1 cellular context compared by ENCODE assay signal in the genomic region with DNA sequence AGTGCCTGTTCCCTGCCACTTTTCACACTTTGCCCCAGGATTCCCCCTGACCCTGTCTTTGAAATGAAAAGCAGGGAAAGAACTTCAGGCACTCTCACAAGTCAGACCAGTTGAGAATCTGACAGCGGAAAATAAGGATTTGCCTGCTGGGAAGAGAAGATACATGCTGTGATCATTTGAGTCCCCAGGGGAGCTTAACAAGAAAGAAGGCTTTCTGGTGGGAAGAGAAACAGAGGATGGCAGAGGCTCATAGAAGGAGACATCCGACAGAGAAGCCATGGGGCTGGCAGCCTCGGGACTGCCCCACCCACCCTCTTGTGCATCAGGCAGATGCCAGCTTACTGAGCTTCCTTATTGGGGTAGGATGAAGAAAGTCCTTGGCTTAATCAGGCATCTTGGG.
TF ChIP-seq lines count a peak whose summit lies in the region.

No MANE protein-coding gene starts in this region.

TF ChIP-seq in GM23338, 12 proteins besides CTCF, POLR2A, EP300 and RAD21 (continued from another document):
- TF ChIP-seq, protein P1, sequence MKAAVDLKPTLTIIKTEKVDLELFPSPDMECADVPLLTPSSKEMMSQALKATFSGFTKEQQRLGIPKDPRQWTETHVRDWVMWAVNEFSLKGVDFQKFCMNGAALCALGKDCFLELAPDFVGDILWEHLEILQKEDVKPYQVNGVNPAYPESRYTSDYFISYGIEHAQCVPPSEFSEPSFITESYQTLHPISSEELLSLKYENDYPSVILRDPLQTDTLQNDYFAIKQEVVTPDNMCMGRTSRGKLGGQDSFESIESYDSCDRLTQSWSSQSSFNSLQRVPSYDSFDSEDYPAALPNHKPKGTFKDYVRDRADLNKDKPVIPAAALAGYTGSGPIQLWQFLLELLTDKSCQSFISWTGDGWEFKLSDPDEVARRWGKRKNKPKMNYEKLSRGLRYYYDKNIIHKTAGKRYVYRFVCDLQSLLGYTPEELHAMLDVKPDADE (IDR thresholded peaks at IDR 0.05) = no peak
- no peak for TF ChIP-seq NANOG (IDR thresholded peaks at IDR 0.05; ENCODE audit: borderline replicate concordance)
- no peak for TF ChIP-seq ZNF114 (CRISPR knock-in tag; IDR thresholded peaks at IDR 0.05)
- TF ChIP-seq ZNF331 (CRISPR knock-in tag; IDR thresholded peaks at IDR 0.05; ENCODE audit: low read depth) = no peak
- TF ChIP-seq, protein P2, sequence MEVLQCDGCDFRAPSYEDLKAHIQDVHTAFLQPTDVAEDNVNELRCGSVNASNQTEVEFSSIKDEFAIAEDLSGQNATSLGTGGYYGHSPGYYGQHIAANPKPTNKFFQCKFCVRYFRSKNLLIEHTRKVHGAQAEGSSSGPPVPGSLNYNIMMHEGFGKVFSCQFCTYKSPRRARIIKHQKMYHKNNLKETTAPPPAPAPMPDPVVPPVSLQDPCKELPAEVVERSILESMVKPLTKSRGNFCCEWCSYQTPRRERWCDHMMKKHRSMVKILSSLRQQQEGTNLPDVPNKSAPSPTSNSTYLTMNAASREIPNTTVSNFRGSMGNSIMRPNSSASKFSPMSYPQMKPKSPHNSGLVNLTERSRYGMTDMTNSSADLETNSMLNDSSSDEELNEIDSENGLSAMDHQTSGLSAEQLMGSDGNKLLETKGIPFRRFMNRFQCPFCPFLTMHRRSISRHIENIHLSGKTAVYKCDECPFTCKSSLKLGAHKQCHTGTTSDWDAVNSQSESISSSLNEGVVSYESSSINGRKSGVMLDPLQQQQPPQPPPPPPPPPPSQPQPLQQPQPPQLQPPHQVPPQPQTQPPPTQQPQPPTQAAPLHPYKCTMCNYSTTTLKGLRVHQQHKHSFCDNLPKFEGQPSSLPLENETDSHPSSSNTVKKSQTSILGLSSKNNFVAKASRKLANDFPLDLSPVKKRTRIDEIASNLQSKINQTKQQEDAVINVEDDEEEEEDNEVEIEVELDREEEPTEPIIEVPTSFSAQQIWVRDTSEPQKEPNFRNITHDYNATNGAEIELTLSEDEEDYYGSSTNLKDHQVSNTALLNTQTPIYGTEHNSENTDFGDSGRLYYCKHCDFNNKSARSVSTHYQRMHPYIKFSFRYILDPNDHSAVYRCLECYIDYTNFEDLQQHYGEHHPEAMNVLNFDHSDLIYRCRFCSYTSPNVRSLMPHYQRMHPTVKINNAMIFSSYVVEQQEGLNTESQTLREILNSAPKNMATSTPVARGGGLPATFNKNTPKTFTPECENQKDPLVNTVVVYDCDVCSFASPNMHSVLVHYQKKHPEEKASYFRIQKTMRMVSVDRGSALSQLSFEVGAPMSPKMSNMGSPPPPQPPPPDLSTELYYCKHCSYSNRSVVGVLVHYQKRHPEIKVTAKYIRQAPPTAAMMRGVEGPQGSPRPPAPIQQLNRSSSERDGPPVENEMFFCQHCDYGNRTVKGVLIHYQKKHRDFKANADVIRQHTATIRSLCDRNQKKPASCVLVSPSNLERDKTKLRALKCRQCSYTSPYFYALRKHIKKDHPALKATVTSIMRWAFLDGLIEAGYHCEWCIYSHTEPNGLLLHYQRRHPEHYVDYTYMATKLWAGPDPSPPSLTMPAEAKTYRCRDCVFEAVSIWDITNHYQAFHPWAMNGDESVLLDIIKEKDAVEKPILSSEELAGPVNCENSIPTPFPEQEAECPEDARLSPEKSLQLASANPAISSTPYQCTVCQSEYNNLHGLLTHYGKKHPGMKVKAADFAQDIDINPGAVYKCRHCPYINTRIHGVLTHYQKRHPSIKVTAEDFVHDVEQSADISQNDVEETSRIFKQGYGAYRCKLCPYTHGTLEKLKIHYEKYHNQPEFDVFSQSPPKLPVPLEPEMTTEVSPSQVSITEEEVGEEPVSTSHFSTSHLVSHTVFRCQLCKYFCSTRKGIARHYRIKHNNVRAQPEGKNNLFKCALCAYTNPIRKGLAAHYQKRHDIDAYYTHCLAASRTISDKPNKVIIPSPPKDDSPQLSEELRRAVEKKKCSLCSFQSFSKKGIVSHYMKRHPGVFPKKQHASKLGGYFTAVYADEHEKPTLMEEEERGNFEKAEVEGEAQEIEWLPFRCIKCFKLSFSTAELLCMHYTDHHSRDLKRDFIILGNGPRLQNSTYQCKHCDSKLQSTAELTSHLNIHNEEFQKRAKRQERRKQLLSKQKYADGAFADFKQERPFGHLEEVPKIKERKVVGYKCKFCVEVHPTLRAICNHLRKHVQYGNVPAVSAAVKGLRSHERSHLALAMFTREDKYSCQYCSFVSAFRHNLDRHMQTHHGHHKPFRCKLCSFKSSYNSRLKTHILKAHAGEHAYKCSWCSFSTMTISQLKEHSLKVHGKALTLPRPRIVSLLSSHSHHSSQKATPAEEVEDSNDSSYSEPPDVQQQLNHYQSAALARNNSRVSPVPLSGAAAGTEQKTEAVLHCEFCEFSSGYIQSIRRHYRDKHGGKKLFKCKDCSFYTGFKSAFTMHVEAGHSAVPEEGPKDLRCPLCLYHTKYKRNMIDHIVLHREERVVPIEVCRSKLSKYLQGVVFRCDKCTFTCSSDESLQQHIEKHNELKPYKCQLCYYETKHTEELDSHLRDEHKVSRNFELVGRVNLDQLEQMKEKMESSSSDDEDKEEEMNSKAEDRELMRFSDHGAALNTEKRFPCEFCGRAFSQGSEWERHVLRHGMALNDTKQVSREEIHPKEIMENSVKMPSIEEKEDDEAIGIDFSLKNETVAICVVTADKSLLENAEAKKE (CRISPR knock-in tag; IDR thresholded peaks at IDR 0.05) = no peak
- TF ChIP-seq EZH2 (IDR thresholded peaks at IDR 0.05; ENCODE audit: low read depth, unreplicated experiment) = no peak
- no peak for TF ChIP-seq STAT1 (IDR thresholded peaks at IDR 0.05; ENCODE audit: unreplicated experiment)
